Comparison of ENCODE assay signal across 25 cellular contexts in the genomic region with DNA sequence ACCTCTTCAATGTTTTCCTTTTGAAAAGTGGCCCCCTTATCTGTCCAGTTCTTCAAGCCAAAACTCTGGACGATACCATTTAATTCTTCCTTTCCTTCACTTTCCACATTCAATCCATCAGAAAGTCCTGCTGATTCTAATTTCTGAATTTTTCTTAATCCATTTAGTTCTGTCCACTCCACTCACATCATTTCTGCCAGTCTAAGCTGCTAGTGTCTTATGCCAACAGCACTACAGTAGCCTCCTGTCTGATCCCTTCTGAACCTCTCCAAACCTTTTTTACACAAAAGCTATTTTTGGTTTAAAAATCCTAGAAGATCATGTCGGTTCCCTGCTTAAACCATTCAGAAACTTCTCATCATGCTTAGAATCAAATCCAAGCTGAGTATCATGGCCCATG. TPM values are rescaled to one million over a fixed set of nuclear protein-coding genes. Genes with fewer than 3 reads are reported as not detected.
DNase-seq lines count a peak whose midpoint lies in the region.
"Had no signal": no experiment of that assay in that cellular context is flagged by ENCODE, and none has a peak within 500 bp of the region (broad histone marks: within the 10 kb centered on the region; RNA-seq: fewer than 3 reads in every experiment).

No MANE protein-coding gene starts in this region.

- H3K27ac Mint-ChIP-seq in activated naive CD8-positive, alpha-beta T cell treated with anti-CD3 and anti-CD28 coated beads for 36 hours: no peak overlapping the region
- H3K27ac Mint-ChIP-seq: B cell; CD14-positive monocyte; CD4-positive, alpha-beta memory T cell; CD4-positive, alpha-beta T cell; CD4-positive, CD25-positive, alpha-beta regulatory T cell; CD8-positive, alpha-beta memory T cell; CD8-positive, alpha-beta T cell had no signal

- H3K36me3 Mint-ChIP-seq in activated naive CD8-positive, alpha-beta T cell treated with anti-CD3 and anti-CD28 coated beads for 36 hours: no peaks in the 10 kb centered on the region
- H3K36me3 Mint-ChIP-seq: CD14-positive monocyte; CD4-positive, alpha-beta memory T cell; CD4-positive, CD25-positive, alpha-beta regulatory T cell; CD8-positive, alpha-beta T cell had no signal

- DNase-seq in G401 (ENCODE audit: low spot score): peak; percentile 67
- peak; percentile 67 for DNase-seq in cerebellar cortex (ENCODE audit: low spot score)
- no peak for DNase-seq in DMS 273 (lab: John Stamatoyannopoulos, UW; ENCODE audit: unreplicated experiment)
- DNase-seq in activated naive CD8-positive, alpha-beta T cell treated with anti-CD3 and anti-CD28 coated beads for 36 hours: no peak
- DNase-seq: 8988T; ACHN; AML-193; BE2C; Caco-2; Calu3; CD4-positive, alpha-beta memory T cell; CD4-positive, alpha-beta T cell; CD4-positive, CD25-positive, alpha-beta regulatory T cell; CD8-positive, alpha-beta memory T cell; CD8-positive, alpha-beta T cell; COR-L47; DMS 273 treated with DMSO at 0.1 percent for 48 hours; DMS153; DMS53; DMS79; DMS79 treated with DMSO at 0.1 percent for 48 hours; DND-41; EL had no signal

- in situ Hi-C loops in G401 (cut with HindIII; ENCODE audit: low sequenced_read_pairs): no loop called here

- H3K4me3 Mint-ChIP-seq in activated naive CD8-positive, alpha-beta T cell treated with anti-CD3 and anti-CD28 coated beads for 36 hours: no peak overlapping the region
- H3K4me3 Mint-ChIP-seq: B cell; CD14-positive monocyte; CD4-positive, alpha-beta memory T cell; CD4-positive, alpha-beta T cell; CD4-positive, CD25-positive, alpha-beta regulatory T cell; CD8-positive, alpha-beta memory T cell; CD8-positive, alpha-beta T cell had no signal

- no peaks in the 10 kb centered on the region for H3K4me1 Mint-ChIP-seq in activated naive CD8-positive, alpha-beta T cell treated with anti-CD3 and anti-CD28 coated beads for 36 hours
- H3K4me1 Mint-ChIP-seq: B cell; CD14-positive monocyte; CD4-positive, alpha-beta memory T cell; CD4-positive, CD25-positive, alpha-beta regulatory T cell; CD8-positive, alpha-beta memory T cell had no signal

- peaks cover 3% of the 10 kb centered on the region for H3K9me3 Mint-ChIP-seq in activated naive CD8-positive, alpha-beta T cell treated with anti-CD3 and anti-CD28 coated beads for 36 hours
- H3K9me3 Mint-ChIP-seq: CD8-positive, alpha-beta T cell had no signal

- peaks cover 12% of the 10 kb centered on the region for H3K27me3 Mint-ChIP-seq in activated naive CD8-positive, alpha-beta T cell treated with anti-CD3 and anti-CD28 coated beads for 36 hours
- H3K27me3 Mint-ChIP-seq: B cell had no signal

RNA-seq across cellular contexts. Expression of a gene that starts 24.5 kb away (rescaled TPM):
- not detected in 2 replicates for total RNA-seq in G401 (2014; rRNA removed; shearing (Covaris generic))
- not detected for total RNA-seq in activated naive CD8-positive, alpha-beta T cell treated with anti-CD3 and anti-CD28 coated beads for 36 hours
- total RNA-seq: B cell; Caco-2; CD4-positive, alpha-beta memory T cell; CD4-positive, alpha-beta T cell; CD4-positive, CD25-positive, alpha-beta regulatory T cell; CD8-positive, alpha-beta T cell had no signal

Comparison
In these comparisons a context has a peak if more than half of its experiments do, and no peak if none do; other contexts are left out.
1. DNase-seq: peak in G401 (single experiment) and cerebellar cortex (single experiment); none in DMS 273 (single experiment) and activated naive CD8-positive, alpha-beta T cell treated with anti-CD3 and anti-CD28 coated beads for 36 hours (single experiment).